ENCODE assay signal across 9 cellular contexts in genomic region chr14:59254146-59254910, GRCh38.
DNase-seq lines count a peak whose midpoint lies in the region; ATAC-seq and TF ChIP-seq lines count a peak whose summit lies in the region.
"Had no signal": no experiment of that assay in that cellular context is flagged by ENCODE, and none has a peak within 500 bp of the region (broad histone marks: within the 10 kb centered on the region; RNA-seq: fewer than 3 reads in every experiment).

No MANE protein-coding gene starts in this region.

- H3K36me3 Mint-ChIP-seq in activated naive CD4-positive, alpha-beta T cell treated with anti-CD3 and anti-CD28 coated beads for 36 hours (ENCODE audit: low read depth) = no peaks in the 10 kb centered on the region
- peaks cover 15% of the 10 kb centered on the region for H3K36me3 Mint-ChIP-seq in stimulated activated memory B cell treated with anti-CD40 and anti-IgM and Interleukin-4, amounts not matched to agents 10 μg/mL and 1 μg/mL and 100 μg/mL, for 72 hours

- H3K27me3 Mint-ChIP-seq in activated naive CD4-positive, alpha-beta T cell treated with anti-CD3 and anti-CD28 coated beads for 36 hours (ENCODE audit: low read depth) = no peaks in the 10 kb centered on the region
- no peaks in the 10 kb centered on the region for H3K27me3 Mint-ChIP-seq in stimulated activated memory B cell treated with anti-CD40 and anti-IgM and Interleukin-4, amounts not matched to agents 10 μg/mL and 1 μg/mL and 100 μg/mL, for 72 hours
- H3K27me3 Mint-ChIP-seq: dendritic cell treated with granulocyte-macrophage colony-stimulating factor and Interleukin-4, amounts not matched to agents 40 ng/mL and 50 ng/mL, for 4 days had no signal

- no peaks in the 10 kb centered on the region for H3K9me3 Mint-ChIP-seq in activated naive CD4-positive, alpha-beta T cell treated with anti-CD3 and anti-CD28 coated beads for 36 hours
- no peaks in the 10 kb centered on the region for H3K9me3 Mint-ChIP-seq in stimulated activated memory B cell treated with anti-CD40 and anti-IgM and Interleukin-4, amounts not matched to agents 10 μg/mL and 1 μg/mL and 100 μg/mL, for 72 hours
- H3K9me3 Mint-ChIP-seq: dendritic cell treated with granulocyte-macrophage colony-stimulating factor and Interleukin-4, amounts not matched to agents 40 ng/mL and 50 ng/mL, for 4 days had no signal

- no peak overlapping the region for H3K27ac Mint-ChIP-seq in activated naive CD4-positive, alpha-beta T cell treated with anti-CD3 and anti-CD28 coated beads for 36 hours
- H3K27ac Mint-ChIP-seq in stimulated activated memory B cell treated with anti-CD40 and anti-IgM and Interleukin-4, amounts not matched to agents 10 μg/mL and 1 μg/mL and 100 μg/mL, for 72 hours = no peak overlapping the region

- H3K9ac ChIP-seq in rectal smooth muscle tissue (ENCODE audit: low read length) = no peak overlapping the region

- no peak for TF ChIP-seq CTCF in fibroblast of mammary gland (conservative IDR thresholded peaks at IDR 0.05; ENCODE audit: control insufficient read depth, insufficient read depth, low read depth, low read length)

- intact Hi-C loops in activated naive CD4-positive, alpha-beta T cell treated with anti-CD3 and anti-CD28 coated beads for 36 hours (cut with micrococcal nuclease) = no loop called here

- no peak overlapping the region for H3K4me3 Mint-ChIP-seq in activated naive CD4-positive, alpha-beta T cell treated with anti-CD3 and anti-CD28 coated beads for 36 hours
- H3K4me3 Mint-ChIP-seq in stimulated activated memory B cell treated with anti-CD40 and anti-IgM and Interleukin-4, amounts not matched to agents 10 μg/mL and 1 μg/mL and 100 μg/mL, for 72 hours = no peak overlapping the region
- H3K4me3 Mint-ChIP-seq: dendritic cell treated with granulocyte-macrophage colony-stimulating factor and Interleukin-4, amounts not matched to agents 40 ng/mL and 50 ng/mL, for 4 days had no signal

- H3K27ac ChIP-seq in rectal smooth muscle tissue (ENCODE audit: low read depth, low read length) = peak overlapping the region; percentile 82

- ATAC-seq in GM18498 (IDR thresholded peaks at IDR 0.05; ENCODE audit: unreplicated experiment) (peak; percentile 13), HG02763 (IDR thresholded peaks at IDR 0.05; ENCODE audit: unreplicated experiment) (no peak), GM21528 (IDR thresholded peaks at IDR 0.05; ENCODE audit: low FRiP score, unreplicated experiment) (no peak)
- ATAC-seq in stimulated activated memory B cell treated with anti-CD40 and anti-IgM and Interleukin-4, amounts not matched to agents 10 μg/mL and 1 μg/mL and 100 μg/mL, for 72 hours = no peak

- peaks cover 32% of the 10 kb centered on the region for H3K4me1 ChIP-seq in rectal smooth muscle tissue (ENCODE audit: control insufficient read depth, insufficient read depth, low read length)

- no peak overlapping the region for H3K4me3 ChIP-seq in fibroblast of mammary gland (ENCODE audit: control insufficient read depth, low read depth, low read length)
- peak overlapping the region; percentile 4 for H3K4me3 ChIP-seq in rectal smooth muscle tissue (ENCODE audit: low read length)

- H3K27me3 ChIP-seq in rectal smooth muscle tissue (ENCODE audit: control insufficient read depth, insufficient read depth, low read length) = no peaks in the 10 kb centered on the region

- CTCF ChIA-PET in activated naive CD4-positive, alpha-beta T cell treated with anti-CD3 and anti-CD28 coated beads for 36 hours (lab: Charles Lee) = no interaction called here

- no peaks in the 10 kb centered on the region for H3K4me1 Mint-ChIP-seq in activated naive CD4-positive, alpha-beta T cell treated with anti-CD3 and anti-CD28 coated beads for 36 hours (ENCODE audit: low read depth)
- peaks cover 48% of the 10 kb centered on the region for H3K4me1 Mint-ChIP-seq in stimulated activated memory B cell treated with anti-CD40 and anti-IgM and Interleukin-4, amounts not matched to agents 10 μg/mL and 1 μg/mL and 100 μg/mL, for 72 hours

- DNase-seq in OCI-M1 (lab: John Stamatoyannopoulos, UW) (peak; percentile 27), fibroblast of mammary gland (ENCODE audit: low read depth) (peak; percentile 96)
- DNase-seq in activated naive CD4-positive, alpha-beta T cell treated with anti-CD3 and anti-CD28 coated beads for 36 hours = no peak

- no peaks in the 10 kb centered on the region for H3K36me3 ChIP-seq in rectal smooth muscle tissue (ENCODE audit: control insufficient read depth, insufficient read depth, low read length)
